27 cellular contexts compared by ENCODE assay signal in the genomic region with DNA sequence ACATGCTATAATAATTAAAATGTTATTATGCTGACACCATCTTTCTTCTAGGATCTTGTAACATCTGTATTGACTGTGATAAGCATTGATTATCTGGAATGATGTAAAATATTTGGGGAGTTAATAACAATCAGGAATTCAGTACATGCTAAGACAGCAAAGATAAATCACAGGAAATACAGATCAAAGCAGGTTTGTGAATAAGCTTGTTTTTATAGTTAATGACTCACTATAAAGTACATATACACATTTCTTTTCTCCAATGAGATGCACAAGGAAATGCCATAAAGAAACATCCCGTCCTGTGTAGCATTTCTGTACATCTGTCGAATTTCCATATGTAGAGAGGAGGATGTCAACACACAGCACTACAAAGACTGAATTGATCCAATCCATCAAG.
DNase-seq lines count a peak whose midpoint lies in the region; ATAC-seq, FAIRE-seq and TF ChIP-seq lines count a peak whose summit lies in the region.
"Had no signal": no experiment of that assay in that cellular context is flagged by ENCODE, and none has a peak within 500 bp of the region (broad histone marks: within the 10 kb centered on the region; RNA-seq: fewer than 3 reads in every experiment).

No MANE protein-coding gene starts in this region.

- H3K4me1 ChIP-seq in foreskin keratinocyte (peaks cover 40% of the 10 kb centered on the region), tibial artery (no peaks in the 10 kb centered on the region)
- H3K4me1 ChIP-seq: left ventricle myocardium inferior, parathyroid adenoma, right lobe of liver had no signal

- H3K27me3 ChIP-seq in foreskin keratinocyte (no peaks in the 10 kb centered on the region), tibial artery (no peaks in the 10 kb centered on the region)
- H3K27me3 ChIP-seq: dorsolateral prefrontal cortex, right lobe of liver had no signal

- H3K4me3 ChIP-seq in tibial artery: no peak overlapping the region
- H3K4me3 ChIP-seq: dorsolateral prefrontal cortex, left ventricle myocardium inferior, right lobe of liver, thoracic aorta had no signal

- intact Hi-C loops in tibial artery (cut with DNase I; ENCODE audit: low total_unique reads): no loop called here

- no peaks in the 10 kb centered on the region for H3K9me3 ChIP-seq in tibial artery
- H3K9me3 ChIP-seq: left ventricle myocardium inferior, right lobe of liver, thoracic aorta had no signal

- no peak for FAIRE-seq in HTR-8/SVneo (lab: Jason Lieb, UNC)

- DNase-seq in Daoy (ENCODE audit: low read depth): peak; percentile 7
- peak; percentile 6 for DNase-seq in HTR-8/SVneo (ENCODE audit: insufficient read length, low spot score)
- DNase-seq in astrocyte of the hippocampus (ENCODE audit: low read depth, low spot score): peak; percentile 2
- DNase-seq in foreskin keratinocyte: peak; percentile 47 to 60
- DNase-seq in NCI-H2029 treated with DMSO at 0.1 percent for 48 hours (lab: John Stamatoyannopoulos, UW): no peak
- DNase-seq in NCI-H2081 (lab: John Stamatoyannopoulos, UW): no peak
- no peak for DNase-seq in stimulated activated CD4-positive, alpha-beta T cell treated with anti-CD3 and anti-CD28 coated beads, Interleukin-4, amount 100 ng/mL, for 24 hours
- DNase-seq in tibial artery: no peak
- DNase-seq: activated CD4-positive, alpha-beta T cell treated with anti-CD3 and anti-CD28 coated beads, Interleukin-2, amount 10 ng/mL, durations not matched to agents 7 days and 5 days; activated naive CD4-positive, alpha-beta T cell treated with anti-CD3 and anti-CD28 coated beads for 36 hours; amygdala; CD4-positive, CD25-positive, alpha-beta regulatory T cell; central memory CD4-positive, alpha-beta T cell; dorsolateral prefrontal cortex; foreskin melanocyte; GF-D8; KG1; left ventricle myocardium inferior; midbrain; NCI-H1694 treated with DMSO at 0.1 percent for 48 hours; NCI-H2227 treated with DMSO at 0.1 percent for 48 hours; NCI-H69; nephron progenitor cell; right lobe of liver; stimulated activated naive CD8-positive, alpha-beta T cell treated with anti-CD3 and anti-CD28 coated beads, Interleukin-15, Interleukin-2, amounts not matched to agents 100 U/mL and 50 U/mL, for 24 hours had no signal

- TF ChIP-seq CTCF in foreskin keratinocyte (conservative IDR thresholded peaks at IDR 0.05): no peak
- TF ChIP-seq CTCF in tibial artery (IDR thresholded peaks at IDR 0.05): no peak

- no peaks in the 10 kb centered on the region for H3K36me3 ChIP-seq in tibial artery
- H3K36me3 ChIP-seq: left ventricle myocardium inferior, right lobe of liver, thoracic aorta had no signal

- no peak overlapping the region for H3K27ac ChIP-seq in foreskin keratinocyte
- no peak overlapping the region for H3K27ac ChIP-seq in tibial artery
- H3K27ac ChIP-seq: dorsolateral prefrontal cortex, left ventricle myocardium inferior, parathyroid adenoma, right lobe of liver, thoracic aorta had no signal

- peak; percentile 86 for ATAC-seq in foreskin keratinocyte
- ATAC-seq: right lobe of liver; stimulated activated naive CD8-positive, alpha-beta T cell treated with anti-CD3 and anti-CD28 coated beads, Interleukin-15, Interleukin-2, amounts not matched to agents 100 U/mL and 50 U/mL, for 24 hours had no signal

Comparison
In these comparisons a context has a peak if more than half of its experiments do, and no peak if none do; other contexts are left out.
1. DNase-seq: peak in Daoy (single experiment), HTR-8/SVneo (single experiment), astrocyte of the hippocampus (single experiment) and foreskin keratinocyte (2 of 2); none in NCI-H2029 treated with DMSO at 0.1 percent for 48 hours (single experiment), NCI-H2081 (0 of 2), stimulated activated CD4-positive, alpha-beta T cell treated with anti-CD3 and anti-CD28 coated beads, Interleukin-4, amount 100 ng/mL, for 24 hours (single experiment) and tibial artery (0 of 2).